Comparison of ENCODE assay signal across 23 cellular contexts in the genomic region with DNA sequence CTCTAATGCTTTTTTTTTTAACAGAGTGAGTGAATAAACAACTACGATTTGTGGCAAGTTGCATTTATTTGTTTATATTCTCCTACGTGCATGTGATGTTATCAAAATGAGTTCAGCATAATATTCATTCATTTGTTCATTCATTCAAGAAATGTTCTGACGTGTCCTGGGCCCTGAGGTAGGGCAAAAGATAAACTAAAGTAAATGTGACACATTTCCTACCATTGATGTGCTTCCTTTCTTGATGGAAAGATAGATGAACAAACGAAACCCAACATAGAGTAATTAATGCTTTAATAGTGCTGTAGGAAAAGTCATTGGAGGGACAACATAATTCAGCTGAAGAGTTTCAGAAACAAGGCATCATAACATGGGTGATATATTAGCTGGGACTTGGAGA.
DNase-seq lines count a peak whose midpoint lies in the region; ATAC-seq, FAIRE-seq and TF ChIP-seq lines count a peak whose summit lies in the region.
"Had no signal": no experiment of that assay in that cellular context is flagged by ENCODE, and none has a peak within 500 bp of the region (broad histone marks: within the 10 kb centered on the region; RNA-seq: fewer than 3 reads in every experiment).

No MANE protein-coding gene starts in this region.

- POLR2A ChIA-PET in MCF 10A (lab: Yijun Ruan, JAX) = interaction anchor here (0.6 to 8.6 kb wide), 12 partner anchors 12 to 915 kb away, joined by 3 to 61 read pairs (median 4); no protein-coding TSS in a partner anchor

- H3K27me3 ChIP-seq in mammary epithelial cell (ENCODE audit: insufficient read depth, low read length) (no peaks in the 10 kb centered on the region), smooth muscle cell (ENCODE audit: low read depth) (no peaks in the 10 kb centered on the region)
- H3K27me3 ChIP-seq: BLaER1 had no signal

- H3K4me3 ChIP-seq in mammary epithelial cell (replicated peaks in 1 of 3; ENCODE audit: insufficient read depth in 1 of 3, low read depth in 2 of 3, low read length in 3 of 3) = no peak overlapping the region
- H3K4me3 ChIP-seq in smooth muscle cell = no peak overlapping the region
- H3K4me3 ChIP-seq: BLaER1, GM23248 had no signal

- H3F3A ChIP-seq in smooth muscle cell (ENCODE audit: low read depth) = no peaks in the 10 kb centered on the region

- no peak overlapping the region for H2AFZ ChIP-seq in mammary epithelial cell (ENCODE audit: low read depth, low read length)
- H2AFZ ChIP-seq in smooth muscle cell (ENCODE audit: low read depth) = no peak overlapping the region
- H2AFZ ChIP-seq: GM23248 had no signal

- BruUV-seq in MCF 10A (replicated peaks; lab: Mats Ljungman, UMichigan) = no TSS peak
- no TSS peak for BruUV-seq in mammary epithelial cell (replicated peaks; lab: Mats Ljungman, UMichigan)

- H3K27ac Mint-ChIP-seq in MCF 10A (ENCODE audit: low read depth, unreplicated experiment) = peak overlapping the region; percentile 71
- H3K27ac Mint-ChIP-seq: B cell; CD4-positive, CD25-positive, alpha-beta regulatory T cell; CD8-positive, alpha-beta T cell; H9; HFFc6 had no signal

- H3K9me3 Mint-ChIP-seq in MCF 10A (ENCODE audit: unreplicated experiment) = peaks cover 27% of the 10 kb centered on the region

- no peak for FAIRE-seq in HTR-8/SVneo (lab: Jason Lieb, UNC)
- FAIRE-seq: A204.1, G401.6, GM12892, GM19239, H1 had no signal

- H3K4me1 ChIP-seq in mammary epithelial cell (ENCODE audit: insufficient read depth, low read length) = no peaks in the 10 kb centered on the region
- no peaks in the 10 kb centered on the region for H3K4me1 ChIP-seq in smooth muscle cell (ENCODE audit: low read depth)
- H3K4me1 ChIP-seq: BLaER1 had no signal

- no peaks in the 10 kb centered on the region for H3K36me3 Mint-ChIP-seq in MCF 10A (ENCODE audit: insufficient read depth, unreplicated experiment)
- H3K36me3 Mint-ChIP-seq: CD4-positive, CD25-positive, alpha-beta regulatory T cell; CD8-positive, alpha-beta T cell had no signal

- no peak overlapping the region for H3K4me3 Mint-ChIP-seq in MCF 10A (ENCODE audit: unreplicated experiment)
- H3K4me3 Mint-ChIP-seq: B cell; CD4-positive, CD25-positive, alpha-beta regulatory T cell; CD8-positive, alpha-beta T cell; H9; HFFc6 had no signal

- H3K36me3 ChIP-seq in mammary epithelial cell (ENCODE audit: insufficient read depth, low read length) (no peaks in the 10 kb centered on the region), smooth muscle cell (ENCODE audit: low read depth) (peaks cover 2% of the 10 kb centered on the region)

- 88% methylated on average over 4 of the region's 4 CpGs for WGBS in mammary epithelial cell (ENCODE audit: low coverage, missing lambda C conversion rate)
- 88% methylated on average over 4 of the region's 4 CpGs for WGBS in smooth muscle cell (ENCODE audit: low lambda C conversion rate)

- peaks cover 13% of the 10 kb centered on the region for H3K9me3 ChIP-seq in mammary epithelial cell (replicated peaks; ENCODE audit: insufficient read depth, low read length)
- peaks cover 5% of the 10 kb centered on the region for H3K9me3 ChIP-seq in smooth muscle cell (replicated peaks; ENCODE audit: low read depth)

- H4K20me1 ChIP-seq in mammary epithelial cell (ENCODE audit: insufficient read depth, low read length) = no peaks in the 10 kb centered on the region
- H4K20me1 ChIP-seq in smooth muscle cell (ENCODE audit: low read depth) = no peaks in the 10 kb centered on the region
- H4K20me1 ChIP-seq: BLaER1 had no signal

- ATAC-seq in HG03095 (IDR thresholded peaks at IDR 0.05; ENCODE audit: unreplicated experiment) = no peak
- ATAC-seq: CD8-positive, alpha-beta T cell had no signal

- H3K4me1 Mint-ChIP-seq in MCF 10A (ENCODE audit: insufficient read depth, unreplicated experiment) = peaks cover 27% of the 10 kb centered on the region
- H3K4me1 Mint-ChIP-seq: B cell; CD4-positive, CD25-positive, alpha-beta regulatory T cell; H9 had no signal

- no peak for TF ChIP-seq CTCF in MCF 10A (IDR thresholded peaks at IDR 0.05; ENCODE audit: unreplicated experiment)
- no peak for TF ChIP-seq CTCF in mammary epithelial cell (conservative IDR thresholded peaks at IDR 0.05 in 1 of 2, IDR thresholded peaks at IDR 0.05 in 1 of 2; ENCODE audit: extremely low read depth in 1 of 2, insufficient read depth in 1 of 2, low read depth in 1 of 2, low read length in 2 of 2)
- TF ChIP-seq CTCF in smooth muscle cell (IDR thresholded peaks at IDR 0.05; ENCODE audit: borderline replicate concordance, insufficient read depth, poor library complexity, severe bottlenecking) = no peak

- CTCF ChIA-PET in MCF 10A (lab: Yijun Ruan, JAX) (interaction anchor here (0.8 to 1.3 kb wide), 2 partner anchors 12 to 36 kb away, joined by 3 to 4 read pairs; no protein-coding TSS in a partner anchor), mammary epithelial cell (lab: Charles Lee; ENCODE audit: low non-redundant PET) (no interaction called here)

- intact Hi-C loops in MCF 10A (cut with micrococcal nuclease) = no loop called here
- intact Hi-C loops in mammary epithelial cell (cut with micrococcal nuclease) = no loop called here

- DNase-seq in MCF 10A (ENCODE audit: unreplicated experiment) (no peak), mammary epithelial cell (no peak), epithelial cell of prostate (ENCODE audit: low read depth, low spot score) (no peak), smooth muscle cell (lab: John Stamatoyannopoulos, UW; ENCODE audit: unreplicated experiment) (no peak), HTR-8/SVneo (ENCODE audit: insufficient read length, low spot score) (no peak)
- DNase-seq: Caco-2; CD4-positive, CD25-positive, alpha-beta regulatory T cell; CD8-positive, alpha-beta T cell; DMS153; DND-41; GM23248; H9; HFFc6 had no signal

- H3K9ac ChIP-seq in mammary epithelial cell (ENCODE audit: insufficient read depth, low read length) = no peak overlapping the region
- H3K9ac ChIP-seq in smooth muscle cell (ENCODE audit: low read depth) = no peak overlapping the region
- H3K9ac ChIP-seq: BLaER1, GM23248 had no signal

- H3K27me3 Mint-ChIP-seq in MCF 10A (ENCODE audit: insufficient read depth, unreplicated experiment) = no peaks in the 10 kb centered on the region
- H3K27me3 Mint-ChIP-seq: B cell; CD4-positive, CD25-positive, alpha-beta regulatory T cell had no signal

- no peak overlapping the region for H3K27ac ChIP-seq in mammary epithelial cell (ENCODE audit: insufficient read depth, low read depth, low read length)
- peak overlapping the region; percentile 2 for H3K27ac ChIP-seq in epithelial cell of prostate
- peak overlapping the region; percentile 65 for H3K27ac ChIP-seq in smooth muscle cell (ENCODE audit: low read depth)
- H3K27ac ChIP-seq: 22Rv1, BLaER1, C4-2B, GM23248 had no signal

- dilution Hi-C loops in mammary epithelial cell (cut with HindIII; ENCODE audit: low sequenced_read_pairs) = no loop called here

- H3K79me2 ChIP-seq in mammary epithelial cell (ENCODE audit: insufficient read depth, low read length) (no peaks in the 10 kb centered on the region), smooth muscle cell (ENCODE audit: low read depth) (no peaks in the 10 kb centered on the region)

- in situ Hi-C loops in mammary epithelial cell (cut with MboI; ENCODE audit: low sequenced_read_pairs in 2 of 2) = no loop called here

- H3K4me2 ChIP-seq in mammary epithelial cell (ENCODE audit: insufficient read depth, low read depth, low read length) (no peak overlapping the region), smooth muscle cell (no peak overlapping the region)
- H3K4me2 ChIP-seq: BLaER1 had no signal
